ENCODE assay signal across 27 cellular contexts in genomic region chr1:30508175-30508448, GRCh38.
"Had no signal": no experiment of that assay in that cellular context is flagged by ENCODE, and none has a peak within 500 bp of the region (broad histone marks: within the 10 kb centered on the region; RNA-seq: fewer than 3 reads in every experiment).

No MANE protein-coding gene starts in this region.

- H3K4me3 Mint-ChIP-seq: naive thymus-derived CD8-positive, alpha-beta T cell; natural killer cell treated with Interleukin-12 subunit alpha and Interleukin-12 subunit beta and Interleukin-15 and Interleukin-18, amount 100 ng/mL, for 72 hours; nephron progenitor cell; neural crest cell; stimulated activated effector memory CD8-positive, alpha-beta T cell treated with anti-CD3 and anti-CD28 coated beads, Interleukin-12 subunit alpha, Interleukin-12 subunit beta, amount 100 ng/mL, for 72 hours; stimulated activated naive B cell treated with anti-CD40 and anti-IgM and Interleukin-4, amounts not matched to agents 10 μg/mL and 1 μg/mL and 100 μg/mL, for 72 hours; stimulated activated naive CD8-positive, alpha-beta T cell treated with anti-CD3 and anti-CD28 coated beads, Interleukin-15, Interleukin-2, amounts not matched to agents 100 ng/mL and 50 ng/mL, for 24 hours had no signal

- FAIRE-seq: small intestine had no signal

- H3K9ac ChIP-seq: parathyroid adenoma had no signal

- H2AFZ ChIP-seq: parathyroid adenoma had no signal

- H3K9me3 ChIP-seq: ovary, psoas muscle, right lobe of liver, sigmoid colon, stomach, thoracic aorta, thyroid gland, tibial nerve, upper lobe of right lung, uterus had no signal

- H3K4me1 ChIP-seq: parathyroid adenoma, psoas muscle, right lobe of liver, sigmoid colon, stomach, thyroid gland, tibial nerve, upper lobe of right lung, uterus had no signal

- H3K36me3 ChIP-seq: ovary, right lobe of liver, sigmoid colon, stomach, thoracic aorta, thyroid gland, tibial nerve, upper lobe of right lung, uterus had no signal

- H3K27ac ChIP-seq: ovary, parathyroid adenoma, psoas muscle, right lobe of liver, sigmoid colon, stomach, thoracic aorta, thyroid gland, tibial nerve, upper lobe of right lung, uterus had no signal

- H3K79me2 ChIP-seq: parathyroid adenoma had no signal

- DNase-seq: naive thymus-derived CD8-positive, alpha-beta T cell; nephron progenitor cell; occipital lobe; ovary; psoas muscle; right cardiac atrium; right lobe of liver; sigmoid colon; small intestine; stimulated activated CD4-positive, alpha-beta T cell treated with anti-CD3 and anti-CD28 coated beads, Interleukin-15, amount 100 ng/mL, for 24 hours; stimulated activated CD4-positive, alpha-beta T cell treated with anti-CD3 and anti-CD28 coated beads, Interleukin-2, amount 100 ng/mL, for 24 hours; stimulated activated CD4-positive, alpha-beta T cell treated with anti-CD3 and anti-CD28 coated beads, Interleukin-2, amount 100 ng/mL, for 48 hours; stimulated activated CD4-positive, alpha-beta T cell treated with anti-CD3 and anti-CD28 coated beads, Interleukin-4, amount 100 ng/mL, for 24 hours; stimulated activated naive B cell treated with anti-CD40 and anti-IgM and Interleukin-4, amounts not matched to agents 10 μg/mL and 1 μg/mL and 100 μg/mL, for 72 hours; stimulated activated naive CD4-positive, alpha-beta T cell treated with Interleukin-2 at 50 U/mL for 16 hours; thyroid gland; trophoblast cell; upper lobe of right lung; uterus had no signal

- H3K9me3 Mint-ChIP-seq: neural crest cell; stimulated activated naive CD8-positive, alpha-beta T cell treated with anti-CD3 and anti-CD28 coated beads, Interleukin-15, Interleukin-2, amounts not matched to agents 100 ng/mL and 50 ng/mL, for 24 hours had no signal

- H3K4me3 ChIP-seq: ovary, psoas muscle, right lobe of liver, sigmoid colon, stomach, thoracic aorta, thyroid gland, tibial nerve, upper lobe of right lung, uterus had no signal

- H3K4me1 Mint-ChIP-seq: naive thymus-derived CD8-positive, alpha-beta T cell; stimulated activated effector memory CD8-positive, alpha-beta T cell treated with anti-CD3 and anti-CD28 coated beads, Interleukin-12 subunit alpha, Interleukin-12 subunit beta, amount 100 ng/mL, for 72 hours; stimulated activated naive B cell treated with anti-CD40 and anti-IgM and Interleukin-4, amounts not matched to agents 10 μg/mL and 1 μg/mL and 100 μg/mL, for 72 hours had no signal

- H3K27ac Mint-ChIP-seq: naive thymus-derived CD8-positive, alpha-beta T cell; natural killer cell treated with Interleukin-12 subunit alpha and Interleukin-12 subunit beta and Interleukin-15 and Interleukin-18, amount 100 ng/mL, for 72 hours; nephron progenitor cell; stimulated activated effector memory CD8-positive, alpha-beta T cell treated with anti-CD3 and anti-CD28 coated beads, Interleukin-12 subunit alpha, Interleukin-12 subunit beta, amount 100 ng/mL, for 72 hours; stimulated activated naive B cell treated with anti-CD40 and anti-IgM and Interleukin-4, amounts not matched to agents 10 μg/mL and 1 μg/mL and 100 μg/mL, for 72 hours; stimulated activated naive CD8-positive, alpha-beta T cell treated with anti-CD3 and anti-CD28 coated beads, Interleukin-15, Interleukin-2, amounts not matched to agents 100 ng/mL and 50 ng/mL, for 24 hours had no signal

- H3K36me3 Mint-ChIP-seq: natural killer cell treated with Interleukin-12 subunit alpha and Interleukin-12 subunit beta and Interleukin-15 and Interleukin-18, amount 100 ng/mL, for 72 hours; stimulated activated effector memory CD8-positive, alpha-beta T cell treated with anti-CD3 and anti-CD28 coated beads, Interleukin-12 subunit alpha, Interleukin-12 subunit beta, amount 100 ng/mL, for 72 hours; stimulated activated naive B cell treated with anti-CD40 and anti-IgM and Interleukin-4, amounts not matched to agents 10 μg/mL and 1 μg/mL and 100 μg/mL, for 72 hours had no signal

- H3K27me3 ChIP-seq: ovary, right lobe of liver, sigmoid colon, thyroid gland, tibial nerve, uterus had no signal
